In the genomic region with DNA sequence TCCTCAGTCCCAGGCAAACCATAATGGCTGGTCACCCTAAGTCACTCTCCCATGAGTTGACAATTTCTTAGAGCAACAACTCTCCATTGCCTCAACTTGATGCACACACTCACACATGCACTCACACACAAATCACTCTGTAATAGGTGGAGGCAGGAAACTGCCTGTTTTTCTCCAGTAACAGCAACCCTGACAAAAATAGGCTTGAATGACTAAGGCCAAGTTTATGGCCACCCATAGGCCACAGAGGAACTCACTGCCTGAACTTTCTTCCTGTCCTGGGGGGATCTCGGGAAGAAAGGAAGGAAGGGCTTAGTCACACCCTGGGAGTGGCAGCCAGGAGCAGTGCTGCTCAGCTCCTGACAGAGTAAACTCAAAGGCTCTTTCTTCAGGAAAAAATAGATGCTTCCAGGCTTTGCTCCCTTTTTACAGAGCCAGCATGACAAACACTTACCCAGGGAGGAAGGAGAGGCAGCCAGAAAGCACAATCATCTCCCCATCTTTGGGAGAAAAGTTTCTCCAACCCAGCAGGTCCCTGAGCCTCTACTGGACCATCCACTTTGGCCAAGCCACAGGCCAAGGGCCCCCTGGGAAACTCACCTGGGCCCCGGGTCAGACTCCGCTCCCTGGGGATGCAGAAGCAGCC, we compare ENCODE assay signal across 1 cellular context.
TF ChIP-seq lines count a peak whose summit lies in the region.

No MANE protein-coding gene starts in this region.

TF ChIP-seq in GM23338, 12 proteins besides CTCF, POLR2A, EP300 and RAD21 (continued from another document):
- TF ChIP-seq, protein P1, sequence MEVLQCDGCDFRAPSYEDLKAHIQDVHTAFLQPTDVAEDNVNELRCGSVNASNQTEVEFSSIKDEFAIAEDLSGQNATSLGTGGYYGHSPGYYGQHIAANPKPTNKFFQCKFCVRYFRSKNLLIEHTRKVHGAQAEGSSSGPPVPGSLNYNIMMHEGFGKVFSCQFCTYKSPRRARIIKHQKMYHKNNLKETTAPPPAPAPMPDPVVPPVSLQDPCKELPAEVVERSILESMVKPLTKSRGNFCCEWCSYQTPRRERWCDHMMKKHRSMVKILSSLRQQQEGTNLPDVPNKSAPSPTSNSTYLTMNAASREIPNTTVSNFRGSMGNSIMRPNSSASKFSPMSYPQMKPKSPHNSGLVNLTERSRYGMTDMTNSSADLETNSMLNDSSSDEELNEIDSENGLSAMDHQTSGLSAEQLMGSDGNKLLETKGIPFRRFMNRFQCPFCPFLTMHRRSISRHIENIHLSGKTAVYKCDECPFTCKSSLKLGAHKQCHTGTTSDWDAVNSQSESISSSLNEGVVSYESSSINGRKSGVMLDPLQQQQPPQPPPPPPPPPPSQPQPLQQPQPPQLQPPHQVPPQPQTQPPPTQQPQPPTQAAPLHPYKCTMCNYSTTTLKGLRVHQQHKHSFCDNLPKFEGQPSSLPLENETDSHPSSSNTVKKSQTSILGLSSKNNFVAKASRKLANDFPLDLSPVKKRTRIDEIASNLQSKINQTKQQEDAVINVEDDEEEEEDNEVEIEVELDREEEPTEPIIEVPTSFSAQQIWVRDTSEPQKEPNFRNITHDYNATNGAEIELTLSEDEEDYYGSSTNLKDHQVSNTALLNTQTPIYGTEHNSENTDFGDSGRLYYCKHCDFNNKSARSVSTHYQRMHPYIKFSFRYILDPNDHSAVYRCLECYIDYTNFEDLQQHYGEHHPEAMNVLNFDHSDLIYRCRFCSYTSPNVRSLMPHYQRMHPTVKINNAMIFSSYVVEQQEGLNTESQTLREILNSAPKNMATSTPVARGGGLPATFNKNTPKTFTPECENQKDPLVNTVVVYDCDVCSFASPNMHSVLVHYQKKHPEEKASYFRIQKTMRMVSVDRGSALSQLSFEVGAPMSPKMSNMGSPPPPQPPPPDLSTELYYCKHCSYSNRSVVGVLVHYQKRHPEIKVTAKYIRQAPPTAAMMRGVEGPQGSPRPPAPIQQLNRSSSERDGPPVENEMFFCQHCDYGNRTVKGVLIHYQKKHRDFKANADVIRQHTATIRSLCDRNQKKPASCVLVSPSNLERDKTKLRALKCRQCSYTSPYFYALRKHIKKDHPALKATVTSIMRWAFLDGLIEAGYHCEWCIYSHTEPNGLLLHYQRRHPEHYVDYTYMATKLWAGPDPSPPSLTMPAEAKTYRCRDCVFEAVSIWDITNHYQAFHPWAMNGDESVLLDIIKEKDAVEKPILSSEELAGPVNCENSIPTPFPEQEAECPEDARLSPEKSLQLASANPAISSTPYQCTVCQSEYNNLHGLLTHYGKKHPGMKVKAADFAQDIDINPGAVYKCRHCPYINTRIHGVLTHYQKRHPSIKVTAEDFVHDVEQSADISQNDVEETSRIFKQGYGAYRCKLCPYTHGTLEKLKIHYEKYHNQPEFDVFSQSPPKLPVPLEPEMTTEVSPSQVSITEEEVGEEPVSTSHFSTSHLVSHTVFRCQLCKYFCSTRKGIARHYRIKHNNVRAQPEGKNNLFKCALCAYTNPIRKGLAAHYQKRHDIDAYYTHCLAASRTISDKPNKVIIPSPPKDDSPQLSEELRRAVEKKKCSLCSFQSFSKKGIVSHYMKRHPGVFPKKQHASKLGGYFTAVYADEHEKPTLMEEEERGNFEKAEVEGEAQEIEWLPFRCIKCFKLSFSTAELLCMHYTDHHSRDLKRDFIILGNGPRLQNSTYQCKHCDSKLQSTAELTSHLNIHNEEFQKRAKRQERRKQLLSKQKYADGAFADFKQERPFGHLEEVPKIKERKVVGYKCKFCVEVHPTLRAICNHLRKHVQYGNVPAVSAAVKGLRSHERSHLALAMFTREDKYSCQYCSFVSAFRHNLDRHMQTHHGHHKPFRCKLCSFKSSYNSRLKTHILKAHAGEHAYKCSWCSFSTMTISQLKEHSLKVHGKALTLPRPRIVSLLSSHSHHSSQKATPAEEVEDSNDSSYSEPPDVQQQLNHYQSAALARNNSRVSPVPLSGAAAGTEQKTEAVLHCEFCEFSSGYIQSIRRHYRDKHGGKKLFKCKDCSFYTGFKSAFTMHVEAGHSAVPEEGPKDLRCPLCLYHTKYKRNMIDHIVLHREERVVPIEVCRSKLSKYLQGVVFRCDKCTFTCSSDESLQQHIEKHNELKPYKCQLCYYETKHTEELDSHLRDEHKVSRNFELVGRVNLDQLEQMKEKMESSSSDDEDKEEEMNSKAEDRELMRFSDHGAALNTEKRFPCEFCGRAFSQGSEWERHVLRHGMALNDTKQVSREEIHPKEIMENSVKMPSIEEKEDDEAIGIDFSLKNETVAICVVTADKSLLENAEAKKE (CRISPR knock-in tag; IDR thresholded peaks at IDR 0.05) = no peak
